9 cellular contexts compared by ENCODE assay signal in genomic region chr12:15522574-15523187, GRCh38.
DNase-seq lines count a peak whose midpoint lies in the region; ATAC-seq and TF ChIP-seq lines count a peak whose summit lies in the region.
"Had no signal": no experiment of that assay in that cellular context is flagged by ENCODE, and none has a peak within 500 bp of the region (broad histone marks: within the 10 kb centered on the region; RNA-seq: fewer than 3 reads in every experiment).

No MANE protein-coding gene starts in this region.

- H3K27me3 ChIP-seq in GM06990 (replicated peaks; ENCODE audit: control insufficient read depth, insufficient read depth, low read length) (no peaks in the 10 kb centered on the region; the same call in 1 of the 2 replicates), MM.1S (replicated peaks; ENCODE audit: insufficient read depth, low read length) (no peaks in the 10 kb centered on the region), smooth muscle cell (ENCODE audit: low read depth) (no peaks in the 10 kb centered on the region)

- H3K36me3 Mint-ChIP-seq in activated CD4-positive, alpha-beta T cell treated with anti-CD3 and anti-CD28 coated beads, Interleukin-2, amount 10 ng/mL, durations not matched to agents 24 days and 14 days (ENCODE audit: low read depth), result no peaks in the 10 kb centered on the region

- DNase-seq in GM06990 (ENCODE audit: extremely low read depth, insufficient read length) (no peak), MM.1S (peak; percentile 65), RPMI8226 (peak; percentile 43), fibroblast of peridontal ligament (ENCODE audit: extremely low read depth) (peak; percentile 66), smooth muscle cell (lab: John Stamatoyannopoulos, UW; ENCODE audit: unreplicated experiment) (no peak)
- no peak for DNase-seq in activated CD4-positive, CD25-positive, alpha-beta regulatory T cell treated with anti-CD3 and anti-CD28 coated beads, Interleukin-2, amount 50 U/mL, for 72 hours
- no peak for DNase-seq in activated CD4-positive, alpha-beta T cell treated with anti-CD3 and anti-CD28 coated beads, Interleukin-2, amount 10 ng/mL, durations not matched to agents 24 days and 14 days

- H3K9me3 Mint-ChIP-seq in activated CD4-positive, alpha-beta T cell treated with anti-CD3 and anti-CD28 coated beads, Interleukin-2, amount 10 ng/mL, durations not matched to agents 24 days and 14 days, result no peaks in the 10 kb centered on the region

- H3K4me3 ChIP-seq in GM06990 (replicated peaks; ENCODE audit: low read depth, low read length) (no peak overlapping the region), MM.1S (ENCODE audit: low read length) (no peak overlapping the region), smooth muscle cell (no peak overlapping the region)

- H3K36me3 ChIP-seq in GM06990 (ENCODE audit: control insufficient read depth, insufficient read depth, low read length), result no peaks in the 10 kb centered on the region
- H3K36me3 ChIP-seq in MM.1S (replicated peaks; ENCODE audit: insufficient read depth, low read length), result no peaks in the 10 kb centered on the region
- no peaks in the 10 kb centered on the region for H3K36me3 ChIP-seq in smooth muscle cell (ENCODE audit: low read depth)

- H3K9me3 ChIP-seq in MM.1S (replicated peaks; ENCODE audit: insufficient read depth, low read length) (no peaks in the 10 kb centered on the region), smooth muscle cell (replicated peaks; ENCODE audit: low read depth) (no peaks in the 10 kb centered on the region)

- no peak overlapping the region for H3K4me3 Mint-ChIP-seq in activated CD4-positive, alpha-beta T cell treated with anti-CD3 and anti-CD28 coated beads, Interleukin-2, amount 10 ng/mL, durations not matched to agents 24 days and 14 days
- H3K4me3 Mint-ChIP-seq: naive thymus-derived CD4-positive, alpha-beta T cell had no signal

- TF ChIP-seq CTCF in GM06990 (IDR thresholded peaks at IDR 0.05; ENCODE audit: insufficient read depth, low read length, poor library complexity, severe bottlenecking) (peak; percentile 33), MM.1S (IDR thresholded peaks at IDR 0.05; ENCODE audit: low read length) (peak; percentile 68), smooth muscle cell (IDR thresholded peaks at IDR 0.05; ENCODE audit: borderline replicate concordance, insufficient read depth, poor library complexity, severe bottlenecking) (peak; percentile 57)

- H3K4me1 ChIP-seq in MM.1S (ENCODE audit: low read length) (peaks cover 13% of the 10 kb centered on the region), smooth muscle cell (ENCODE audit: low read depth) (peaks cover 4% of the 10 kb centered on the region)

- no peak overlapping the region for H2AFZ ChIP-seq in MM.1S (ENCODE audit: low read length)
- H2AFZ ChIP-seq in smooth muscle cell (ENCODE audit: low read depth), result no peak overlapping the region

- H3K27ac Mint-ChIP-seq in activated CD4-positive, alpha-beta T cell treated with anti-CD3 and anti-CD28 coated beads, Interleukin-2, amount 10 ng/mL, durations not matched to agents 24 days and 14 days, result no peak overlapping the region
- H3K27ac Mint-ChIP-seq: naive thymus-derived CD4-positive, alpha-beta T cell had no signal

- H3K27ac ChIP-seq in MM.1S (ENCODE audit: low read length), result no peak overlapping the region
- H3K27ac ChIP-seq in smooth muscle cell (ENCODE audit: low read depth), result no peak overlapping the region

- H3K9ac ChIP-seq in MM.1S (ENCODE audit: low read length), result no peak overlapping the region
- no peak overlapping the region for H3K9ac ChIP-seq in smooth muscle cell (ENCODE audit: low read depth)

- H3K4me2 ChIP-seq in MM.1S (ENCODE audit: low read depth, low read length) (no peak overlapping the region), smooth muscle cell (no peak overlapping the region)

- intact Hi-C loops in activated CD4-positive, alpha-beta T cell treated with anti-CD3 and anti-CD28 coated beads, Interleukin-2, amount 10 ng/mL, durations not matched to agents 24 days and 14 days (cut with micrococcal nuclease), result loop anchor here (1.0 to 5.0 kb wide), 2 partner anchors 246 to 295 kb away; no protein-coding TSS in a partner anchor

- no peaks in the 10 kb centered on the region for H3K79me2 ChIP-seq in MM.1S (ENCODE audit: low read length)
- no peaks in the 10 kb centered on the region for H3K79me2 ChIP-seq in smooth muscle cell (ENCODE audit: low read depth)

- ATAC-seq in HG03025 (IDR thresholded peaks at IDR 0.05; ENCODE audit: low FRiP score, unreplicated experiment), result no peak
- ATAC-seq: naive thymus-derived CD4-positive, alpha-beta T cell had no signal

- peaks cover 6% of the 10 kb centered on the region for H3K4me1 Mint-ChIP-seq in activated CD4-positive, alpha-beta T cell treated with anti-CD3 and anti-CD28 coated beads, Interleukin-2, amount 10 ng/mL, durations not matched to agents 24 days and 14 days

- 0 out of 2 replicates have a peak, but pooled peaks cover 5% of the 10 kb centered on the region for H3F3A ChIP-seq in MM.1S (ENCODE audit: insufficient read depth, low read length)
- no peaks in the 10 kb centered on the region for H3F3A ChIP-seq in smooth muscle cell (ENCODE audit: low read depth)

- H4K20me1 ChIP-seq in MM.1S (ENCODE audit: insufficient read depth, low read length) (no peaks in the 10 kb centered on the region), smooth muscle cell (ENCODE audit: low read depth) (no peaks in the 10 kb centered on the region)

- H3K27me3 Mint-ChIP-seq in activated CD4-positive, alpha-beta T cell treated with anti-CD3 and anti-CD28 coated beads, Interleukin-2, amount 10 ng/mL, durations not matched to agents 24 days and 14 days, result peaks cover 37% of the 10 kb centered on the region

- 27% methylated on average over 3 of the region's 3 CpGs for WGBS in smooth muscle cell (ENCODE audit: low lambda C conversion rate)

- H3K9me2 ChIP-seq in MM.1S (replicated peaks; ENCODE audit: insufficient read depth, low read length), result no peaks in the 10 kb centered on the region

Comparison
In these comparisons a context has a peak if more than half of its experiments do, and no peak if none do; other contexts are left out.
1. DNase-seq: peak in MM.1S (single experiment), RPMI8226 (single experiment) and fibroblast of peridontal ligament (single experiment); none in GM06990 (single experiment), smooth muscle cell (single experiment), activated CD4-positive, CD25-positive, alpha-beta regulatory T cell treated with anti-CD3 and anti-CD28 coated beads, Interleukin-2, amount 50 U/mL, for 72 hours (single experiment) and activated CD4-positive, alpha-beta T cell treated with anti-CD3 and anti-CD28 coated beads, Interleukin-2, amount 10 ng/mL, durations not matched to agents 24 days and 14 days (single experiment).
2. Peak in every context shown above with its lines, with median percentiles within 50 percentile points of each other: CTCF ChIP-seq.